27 cellular contexts compared by ENCODE assay signal in the genomic region with DNA sequence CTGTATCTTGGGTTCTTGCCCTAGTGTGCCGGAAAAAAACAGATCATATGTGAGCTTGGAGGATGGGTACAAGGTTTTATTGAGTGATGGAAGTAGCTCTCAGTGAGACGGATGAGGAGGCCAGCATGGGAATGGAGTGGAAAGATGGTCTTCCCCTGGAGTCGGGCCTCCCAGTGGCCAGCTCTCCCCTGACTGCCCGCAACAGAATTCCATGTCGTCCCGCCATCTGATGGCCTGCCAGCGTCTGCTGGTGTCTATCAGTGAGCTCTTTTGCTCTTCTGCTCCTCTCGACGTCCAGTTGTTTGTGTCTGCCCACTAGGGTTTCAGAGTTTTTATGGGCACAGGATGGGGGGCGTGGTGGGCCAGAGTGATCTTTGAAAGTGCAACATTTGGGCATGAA.
"Had no signal": no experiment of that assay in that cellular context is flagged by ENCODE, and none has a peak within 500 bp of the region (broad histone marks: within the 10 kb centered on the region; RNA-seq: fewer than 3 reads in every experiment).

No MANE protein-coding gene starts in this region.

- H3K4me3 Mint-ChIP-seq: effector memory CD8-positive, alpha-beta T cell; mesothelial cell of epicardium; natural killer cell treated with Interleukin-12 subunit alpha and Interleukin-12 subunit beta and Interleukin-15 and Interleukin-18, amount 100 ng/mL, for 72 hours; stimulated activated memory B cell treated with anti-CD40 and anti-IgM and Interleukin-4, amounts not matched to agents 10 μg/mL and 1 μg/mL and 100 μg/mL, for 72 hours had no signal

- H3K27ac ChIP-seq: gastrocnemius medialis, left lung, ovary, thoracic aorta, tibial nerve, upper lobe of left lung, uterus had no signal

- H3K36me3 ChIP-seq: gastrocnemius medialis, left lung, ovary, thoracic aorta, tibial nerve, upper lobe of left lung, uterus had no signal

- DNase-seq: cerebellar nuclear complex; cortex of kidney; effector memory CD8-positive, alpha-beta T cell; gastrocnemius medialis; head of caudate nucleus; mesenchymal stem cell; naive B cell; occipital lobe; ovary; posterior cingulate gyrus; retina; stimulated activated CD4-positive, alpha-beta T cell treated with anti-CD3 and anti-CD28 coated beads, Interleukin-2, amount 100 ng/mL, for 24 hours; stimulated activated CD4-positive, alpha-beta T cell treated with anti-CD3 and anti-CD28 coated beads, Interleukin-4, amount 100 ng/mL, for 24 hours; stimulated activated naive CD8-positive, alpha-beta T cell treated with anti-CD3 and anti-CD28 coated beads, Interleukin-15, Interleukin-2, amounts not matched to agents 100 U/mL and 50 U/mL, for 24 hours; substantia nigra; uterus had no signal

- H3K4me1 Mint-ChIP-seq: mesothelial cell of epicardium; naive B cell; stimulated activated memory B cell treated with anti-CD40 and anti-IgM and Interleukin-4, amounts not matched to agents 10 μg/mL and 1 μg/mL and 100 μg/mL, for 72 hours had no signal

- H3K4me1 ChIP-seq: gastrocnemius medialis, left lung, tibial nerve, upper lobe of left lung, uterus had no signal

- H3K9me3 ChIP-seq: gastrocnemius medialis, mucosa of descending colon, ovary, thoracic aorta, tibial nerve, upper lobe of left lung, uterus had no signal

- H3K9me3 Mint-ChIP-seq: effector memory CD8-positive, alpha-beta T cell; mesothelial cell of epicardium had no signal

- FAIRE-seq: keratinocyte had no signal

- H3K27me3 Mint-ChIP-seq: effector memory CD8-positive, alpha-beta T cell; naive B cell; natural killer cell treated with Interleukin-12 subunit alpha and Interleukin-12 subunit beta and Interleukin-15 and Interleukin-18, amount 100 ng/mL, for 72 hours; stimulated activated memory B cell treated with anti-CD40 and anti-IgM and Interleukin-4, amounts not matched to agents 10 μg/mL and 1 μg/mL and 100 μg/mL, for 72 hours had no signal

- H3K4me2 ChIP-seq: smooth muscle cell had no signal

- H3K36me3 Mint-ChIP-seq: mesothelial cell of epicardium; naive B cell; natural killer cell treated with Interleukin-12 subunit alpha and Interleukin-12 subunit beta and Interleukin-15 and Interleukin-18, amount 100 ng/mL, for 72 hours; stimulated activated memory B cell treated with anti-CD40 and anti-IgM and Interleukin-4, amounts not matched to agents 10 μg/mL and 1 μg/mL and 100 μg/mL, for 72 hours had no signal

- H3K27me3 ChIP-seq: gastrocnemius medialis, left lung, ovary, tibial nerve, upper lobe of left lung, uterus had no signal

- H3K27ac Mint-ChIP-seq: effector memory CD8-positive, alpha-beta T cell; mesothelial cell of epicardium; natural killer cell treated with Interleukin-12 subunit alpha and Interleukin-12 subunit beta and Interleukin-15 and Interleukin-18, amount 100 ng/mL, for 72 hours; stimulated activated memory B cell treated with anti-CD40 and anti-IgM and Interleukin-4, amounts not matched to agents 10 μg/mL and 1 μg/mL and 100 μg/mL, for 72 hours had no signal

- ATAC-seq: effector memory CD8-positive, alpha-beta T cell; gastrocnemius medialis; left lung; mucosa of descending colon; natural killer cell treated with Interleukin-12 subunit alpha and Interleukin-12 subunit beta and Interleukin-15 and Interleukin-18, amount 100 ng/mL, for 72 hours; sciatic nerve; stimulated activated naive CD8-positive, alpha-beta T cell treated with anti-CD3 and anti-CD28 coated beads, Interleukin-15, Interleukin-2, amounts not matched to agents 100 U/mL and 50 U/mL, for 24 hours had no signal

- H3K4me3 ChIP-seq: gastrocnemius medialis, left lung, mucosa of descending colon, ovary, smooth muscle cell, thoracic aorta, tibial nerve, upper lobe of left lung, uterus had no signal
